8 cellular contexts compared by ENCODE assay signal in genomic region chr1:54950361-54951163, GRCh38. TPM values are rescaled to one million over a fixed set of nuclear protein-coding genes. Genes with fewer than 3 reads are reported as not detected.
DNase-seq lines count a peak whose midpoint lies in the region; ATAC-seq, FAIRE-seq and TF ChIP-seq lines count a peak whose summit lies in the region.

No MANE protein-coding gene starts in this region.

- FAIRE-seq in A204.1 (lab: Jason Lieb, UNC): peak; percentile 91
- FAIRE-seq in GM12892 (lab: Jason Lieb, UNC): peak; percentile 83
- FAIRE-seq in astrocyte (lab: Jason Lieb, UNC): peak; percentile 87

- no peak for DNase-seq in GM12892 (ENCODE audit: insufficient read length)
- DNase-seq in NCI-H1092 treated with DMSO at 0.1 percent for 48 hours (lab: John Stamatoyannopoulos, UW): peak; percentile 74
- peak; percentile 42 for DNase-seq in SKM-1 (lab: John Stamatoyannopoulos, UW; ENCODE audit: unreplicated experiment)
- peak; percentile 55 for DNase-seq in astrocyte (ENCODE audit: low read depth)
- DNase-seq in hippocampal formation (lab: John Stamatoyannopoulos, UW): peak; percentile 78 to 87
- DNase-seq in renal cortical epithelial cell (ENCODE audit: low read depth): peak; percentile 91

- no peaks in the 10 kb centered on the region for H3K9me3 ChIP-seq in astrocyte (ENCODE audit: insufficient read depth, low read depth, low read length)

- no peaks in the 10 kb centered on the region for H3K27me3 ChIP-seq in astrocyte (ENCODE audit: insufficient read depth, low read length)

- ATAC-seq in GM19395 (IDR thresholded peaks at IDR 0.05; ENCODE audit: unreplicated experiment): no peak

- H3K27me3 Mint-ChIP-seq in astrocyte (ENCODE audit: low read depth, unreplicated experiment): peaks cover 11% of the 10 kb centered on the region

- H3K4me3 ChIP-seq in astrocyte (ENCODE audit: insufficient read depth, low read depth, low read length): peak overlapping the region; percentile 17

- H2AFZ ChIP-seq in astrocyte (ENCODE audit: low read depth, low read length): peak overlapping the region; percentile 95

- H3K4me1 ChIP-seq in astrocyte (ENCODE audit: insufficient read depth, low read length): peaks cover 14% of the 10 kb centered on the region

- H3K79me2 ChIP-seq in astrocyte (ENCODE audit: insufficient read depth, low read length): no peaks in the 10 kb centered on the region

- H3K9me3 Mint-ChIP-seq in astrocyte (ENCODE audit: unreplicated experiment): no peaks in the 10 kb centered on the region

- TF ChIP-seq POLR2A in GM12892 (IDR thresholded peaks at IDR 0.05; ENCODE audit: low read depth, low read length): no peak

- peak overlapping the region; percentile 52 for H3K9ac ChIP-seq in astrocyte (ENCODE audit: low read length)

- peak overlapping the region; percentile 82 for H3K27ac Mint-ChIP-seq in astrocyte (ENCODE audit: unreplicated experiment)

- no peaks in the 10 kb centered on the region for H3K36me3 ChIP-seq in astrocyte (ENCODE audit: insufficient read depth, low read length)

- peak; percentile 78 for TF ChIP-seq CTCF in astrocyte (IDR thresholded peaks at IDR 0.05; ENCODE audit: insufficient read depth, low read depth, low read length)

- no peak overlapping the region for H3K27ac ChIP-seq in astrocyte (ENCODE audit: low read depth, low read length)

- H3K36me3 Mint-ChIP-seq in astrocyte (ENCODE audit: low read depth, unreplicated experiment): no peaks in the 10 kb centered on the region

- H3K4me3 Mint-ChIP-seq in astrocyte (ENCODE audit: unreplicated experiment): no peak overlapping the region

- H3K4me2 ChIP-seq in astrocyte (ENCODE audit: low read length): peak overlapping the region; percentile 78

- H3K4me1 Mint-ChIP-seq in astrocyte (ENCODE audit: low read depth, unreplicated experiment): peaks cover 13% of the 10 kb centered on the region

- H4K20me1 ChIP-seq in astrocyte (ENCODE audit: insufficient read depth, low read length): no peaks in the 10 kb centered on the region

RNA-seq across cellular contexts. Expression of gene TMEM61, which starts 29.9 kb away (rescaled TPM):
- polyA plus RNA-seq in GM12892 (2012; ENCODE audit: missing spikeins): not detected
- total RNA-seq in astrocyte: not detected in 2 replicates
- 0.35 TPM in 1 of 2 replicates, not detected in the other for total RNA-seq in renal cortical epithelial cell

RNA-seq across cellular contexts. Expression of gene BSND, which starts 48.2 kb away (rescaled TPM):
- polyA plus RNA-seq in GM12892 (2012; ENCODE audit: missing spikeins): not detected
- total RNA-seq in astrocyte (not detected in 2 replicates), renal cortical epithelial cell (0.45 TPM in 1 of 2 replicates, not detected in the other)
